In genomic region chr7:129858490-129858889, GRCh38 we compare ENCODE assay signal across 20 cellular contexts.
A peak's percentile ranks its signal among the peaks of the same experiment; 100 is the strongest.
DNase-seq lines count a peak whose midpoint lies in the region; ATAC-seq, FAIRE-seq and TF ChIP-seq lines count a peak whose summit lies in the region.
"Had no signal": no experiment of that assay in that cellular context is flagged by ENCODE, and none has a peak within 500 bp of the region (broad histone marks: within the 10 kb centered on the region; RNA-seq: fewer than 3 reads in every experiment).

No MANE protein-coding gene starts in this region.

- no peaks in the 10 kb centered on the region for H3K27me3 ChIP-seq in OCI-LY1 (ENCODE audit: insufficient read depth, low read length)
- H3K27me3 ChIP-seq in stomach, result no peaks in the 10 kb centered on the region
- H3K27me3 ChIP-seq: colonic mucosa, testis had no signal

- intact Hi-C loops in stomach (cut with DNase I; ENCODE audit: low total_unique reads), result no loop called here

- H3K4me2 ChIP-seq in OCI-LY1 (ENCODE audit: low read length), result no peak overlapping the region; the same call in 1 of the 2 replicates
- H3K4me2 ChIP-seq: GM23338 had no signal

- WGBS in stomach, 5 donors, result 24 to 51% (median 41%) methylated on average over 2 of the region's 2 CpGs

- H3K9me3 ChIP-seq in OCI-LY1 (ENCODE audit: low read length) (no peaks in the 10 kb centered on the region), stomach (no peaks in the 10 kb centered on the region)
- H3K9me3 ChIP-seq: colonic mucosa, testis had no signal

- peaks cover 33% of the 10 kb centered on the region for H3K79me2 ChIP-seq in OCI-LY1 (ENCODE audit: insufficient read depth, low read length)

- TF ChIP-seq CTCF in OCI-LY1 (IDR thresholded peaks at IDR 0.05; ENCODE audit: low read length) (no peak), coronary artery (IDR thresholded peaks at IDR 0.05) (no peak), stomach (IDR thresholded peaks at IDR 0.05) (no peak)

- H4K20me1 ChIP-seq in OCI-LY1 (ENCODE audit: insufficient read depth, low read length), result no peaks in the 10 kb centered on the region

- H3K36me3 ChIP-seq in OCI-LY1 (ENCODE audit: insufficient read depth, low read length), result peaks cover 52% of the 10 kb centered on the region; the same call in 1 of the 2 replicates
- H3K36me3 ChIP-seq in stomach, result peaks cover 0 to 9% (median 4%) of the 10 kb centered on the region in 4 donors
- H3K36me3 ChIP-seq: colonic mucosa had no signal

- DNase-seq in GM19239 (ENCODE audit: insufficient read length, low spot score) (no peak), coronary artery (ENCODE audit: low spot score) (no peak), stomach (no peak), NCI-H1694 (lab: John Stamatoyannopoulos, UW) (no peak)
- DNase-seq: activated CD8-positive, alpha-beta T cell treated with anti-CD3 and anti-CD28 coated beads, Interleukin-2, amount 10 ng/mL, durations not matched to agents 7 days and 5 days; activated naive CD4-positive, alpha-beta T cell treated with anti-CD3 and anti-CD28 coated beads, Interleukin-2, amount 10 ng/mL, durations not matched to agents 7 days and 5 days; activated T-cell treated with anti-CD3 and anti-CD28 coated beads, Interleukin-2, amount 50 U/mL, for 48 hours; colonic mucosa; EL; islet precursor cell; NCI-H1105 treated with DMSO at 0.1 percent for 48 hours; NCI-H524; SHP77; T-helper 1 cell; testis had no signal

- H3K4me1 ChIP-seq in OCI-LY1 (ENCODE audit: insufficient read depth, low read length, severe bottlenecking), result peaks cover 80% of the 10 kb centered on the region
- H3K4me1 ChIP-seq in stomach, result peaks cover 31 to 95% (median 72%) of the 10 kb centered on the region in 4 donors
- H3K4me1 ChIP-seq: colonic mucosa had no signal

- TF ChIP-seq EP300 in stomach (IDR thresholded peaks at IDR 0.05), result no peak

- H2AFZ ChIP-seq in OCI-LY1 (ENCODE audit: low read length), result no peak overlapping the region
- H2AFZ ChIP-seq: GM23338 had no signal

- peak; percentile 71 for FAIRE-seq in GM19239 (lab: Jason Lieb, UNC)

- H3K4me3 ChIP-seq in OCI-LY1 (ENCODE audit: low read depth, low read length, poor library complexity, severe bottlenecking) (no peak overlapping the region), coronary artery (no peak overlapping the region), stomach (no peak overlapping the region)
- H3K4me3 ChIP-seq: colonic mucosa, GM23338, testis had no signal

- peak overlapping the region; percentile 59 for H3K27ac ChIP-seq in OCI-LY1 (ENCODE audit: low read depth, low read length, poor library complexity, severe bottlenecking)
- peak overlapping the region; percentile 63 to 66 for H3K27ac ChIP-seq in coronary artery
- H3K27ac ChIP-seq in stomach, result peak overlapping the region in 3 of 5 donors; percentile 40 to 53 (median 48)
- H3K27ac ChIP-seq: colonic mucosa had no signal

- no peaks in the 10 kb centered on the region for H3K9me2 ChIP-seq in OCI-LY1 (ENCODE audit: low read depth, low read length)

- ATAC-seq in GM21423 (IDR thresholded peaks at IDR 0.05; ENCODE audit: unreplicated experiment), result no peak
- no peak for ATAC-seq in HG02938 (IDR thresholded peaks at IDR 0.05; ENCODE audit: unreplicated experiment)
- ATAC-seq: activated CD8-positive, alpha-beta T cell treated with anti-CD3 and anti-CD28 coated beads, Interleukin-2, amount 10 ng/mL, durations not matched to agents 7 days and 5 days; GM23338; WTC11 had no signal

- no peak for TF ChIP-seq POLR2A in stomach (IDR thresholded peaks at IDR 0.05)

- H3K9ac ChIP-seq in OCI-LY1 (ENCODE audit: low read length), result no peak overlapping the region

- H3F3A ChIP-seq in OCI-LY1 (ENCODE audit: insufficient read depth, low read length), result peaks cover 8% of the 10 kb centered on the region; the same call in 1 of the 2 replicates
